ENCODE assay signal across 8 cellular contexts in the genomic region with DNA sequence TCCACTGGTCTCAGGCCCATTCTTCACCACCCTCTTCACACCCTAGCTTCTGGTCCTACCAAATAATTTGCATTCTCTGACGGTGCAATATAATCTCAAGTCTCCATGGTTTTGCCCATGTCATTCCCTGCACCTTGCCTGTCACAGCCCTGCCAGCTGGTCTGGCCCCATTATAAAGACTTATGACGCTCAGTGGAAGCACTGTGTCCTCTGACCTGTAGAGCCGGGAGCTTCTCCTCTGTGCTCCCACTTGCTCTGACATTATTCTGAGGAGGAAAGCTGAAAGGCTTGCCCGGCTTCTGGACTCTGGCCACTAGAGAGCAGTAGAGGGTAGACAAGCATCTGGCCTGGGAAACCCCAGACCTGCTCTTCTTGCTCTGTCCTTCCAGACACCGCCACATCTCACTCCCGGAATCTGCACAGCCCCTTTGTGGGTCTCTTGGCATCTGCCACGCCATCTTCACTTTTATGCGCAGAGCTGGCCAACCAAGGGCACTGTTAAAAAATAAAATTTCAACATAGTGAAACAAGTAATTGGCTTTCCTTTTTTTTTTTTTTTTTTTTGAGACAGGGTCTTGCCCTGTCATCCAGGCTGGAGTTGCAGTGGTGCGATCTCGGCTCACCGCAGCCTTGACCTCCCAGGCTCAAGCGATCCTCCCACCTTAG. TPM values are rescaled to one million over a fixed set of nuclear protein-coding genes. Genes with fewer than 3 reads are reported as not detected.
DNase-seq lines count a peak whose midpoint lies in the region; ATAC-seq, FAIRE-seq and TF ChIP-seq lines count a peak whose summit lies in the region.

No MANE protein-coding gene starts in this region.

- H3K9me3 ChIP-seq in NT2/D1 (ENCODE audit: insufficient read depth, low read length), result no peaks in the 10 kb centered on the region
- no peaks in the 10 kb centered on the region for H3K9me3 ChIP-seq in endodermal cell (ENCODE audit: control insufficient read depth, low read length)

- 16 to 59% methylated on average over 3 to 12 of the region's 12 CpGs for WGBS in endodermal cell (ENCODE audit: insufficient coverage in 1 of 2, insufficient read length in 1 of 2), 2 experiments

- no peak overlapping the region for H3K27ac Mint-ChIP-seq in endodermal cell

- H3K4me1 Mint-ChIP-seq in endodermal cell, result peaks cover 16% of the 10 kb centered on the region

- no peak overlapping the region for H3K4me3 Mint-ChIP-seq in endodermal cell

- H3K27me3 ChIP-seq in NT2/D1 (ENCODE audit: insufficient read depth, insufficient read length) (no peaks in the 10 kb centered on the region), endodermal cell (ENCODE audit: control insufficient read depth, insufficient read depth, low read length, poor library complexity, severe bottlenecking) (no peaks in the 10 kb centered on the region)

- H3K9ac ChIP-seq in NT2/D1 (ENCODE audit: insufficient read length, low read depth), result no peak overlapping the region
- no peak overlapping the region for H3K9ac ChIP-seq in endodermal cell (ENCODE audit: extremely low read depth, low read length, poor library complexity, severe bottlenecking)

- FAIRE-seq in HTR-8/SVneo (lab: Jason Lieb, UNC), result no peak

- H3K4me3 ChIP-seq in NT2/D1 (ENCODE audit: insufficient read length, low read depth), result no peak overlapping the region
- no peak overlapping the region for H3K4me3 ChIP-seq in endodermal cell (ENCODE audit: low read length)

- no peaks in the 10 kb centered on the region for H3K36me3 Mint-ChIP-seq in endodermal cell (ENCODE audit: low read depth)

- peak; percentile 90 for ATAC-seq in GM21447 (IDR thresholded peaks at IDR 0.05; ENCODE audit: unreplicated experiment)

- no peaks in the 10 kb centered on the region for H3K9me3 Mint-ChIP-seq in endodermal cell

- no peaks in the 10 kb centered on the region for H3K36me3 ChIP-seq in NT2/D1 (ENCODE audit: insufficient read depth, insufficient read length, low read length)
- no peaks in the 10 kb centered on the region for H3K36me3 ChIP-seq in endodermal cell (ENCODE audit: control insufficient read depth, insufficient read depth, low read length)

- no peak overlapping the region for H3K27ac ChIP-seq in endodermal cell (ENCODE audit: low read depth, low read length)

- no peaks in the 10 kb centered on the region for H3K4me1 ChIP-seq in NT2/D1 (ENCODE audit: insufficient read depth, insufficient read length)
- no peaks in the 10 kb centered on the region for H3K4me1 ChIP-seq in endodermal cell (ENCODE audit: control insufficient read depth, insufficient read depth, low read length)

- DNase-seq in DMS114 treated with DMSO at 0.1 percent for 48 hours (lab: John Stamatoyannopoulos, UW; ENCODE audit: unreplicated experiment) (peak; percentile 80), HTR-8/SVneo (ENCODE audit: insufficient read length, low spot score) (peak; percentile 87), NT2/D1 (ENCODE audit: low read depth, low spot score) (peak; percentile 96), endodermal cell (peak; percentile 97), midbrain (lab: John Stamatoyannopoulos, UW) (peak; percentile 92)
- peak; percentile 56 to 63 for DNase-seq in activated CD8-positive, alpha-beta memory T cell treated with anti-CD3 and anti-CD28 coated beads for 4 hours (ENCODE audit: low read depth in 2 of 2)
- peak; percentile 47 to 54 for DNase-seq in stimulated activated CD8-positive, alpha-beta memory T cell treated with anti-CD3 and anti-CD28 coated beads, Interleukin-4, amount 100 ng/mL, for 4 hours (ENCODE audit: low read depth in 2 of 2, low spot score in 1 of 2)

- peaks cover 3% of the 10 kb centered on the region for H3K27me3 Mint-ChIP-seq in endodermal cell (ENCODE audit: insufficient read depth)

- TF ChIP-seq CTCF in endodermal cell (conservative IDR thresholded peaks at IDR 0.05), result peak; percentile 96

RNA-seq across cellular contexts. Expression of a gene that starts 44.4 kb away (rescaled TPM):
- 10 to 100 TPM; 27.0 to 35.3 TPM for total RNA-seq in endodermal cell
- polyA plus RNA-seq in endodermal cell (2013, experiment 1 of 2), result 22.5 TPM
- polyA plus RNA-seq in endodermal cell (2013, experiment 2 of 2), result 20.2 TPM
